ENCODE assay signal across 3 cellular contexts in the genomic region with DNA sequence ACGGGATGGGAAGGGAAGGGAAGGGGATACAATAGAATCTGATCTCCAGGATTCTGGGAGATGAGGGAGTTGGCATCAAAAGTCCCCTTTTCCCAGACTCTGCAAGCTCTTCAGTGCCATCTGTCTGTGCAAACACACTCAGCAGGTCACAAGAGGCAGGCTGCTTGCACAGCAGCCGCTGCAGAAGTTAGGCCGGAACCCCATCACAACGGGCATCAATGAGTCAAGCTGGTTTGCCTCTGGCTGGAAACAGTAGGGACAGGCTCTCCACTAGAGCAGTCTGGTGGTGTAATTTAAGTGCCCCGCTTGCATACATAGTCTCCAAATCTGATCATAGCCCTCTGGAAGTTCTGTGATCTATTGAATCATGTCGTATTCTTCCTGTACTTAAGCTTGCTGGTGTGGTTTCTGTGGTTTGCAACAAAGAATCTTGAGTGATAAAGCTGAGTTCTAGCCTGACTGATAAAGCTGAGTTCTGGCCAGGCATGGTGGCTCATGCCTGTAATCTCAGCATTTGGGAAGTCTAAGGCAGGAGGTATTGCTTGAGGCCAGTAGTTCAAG.
A peak's percentile ranks its signal among the peaks of the same experiment; 100 is the strongest.
TF ChIP-seq lines count a peak whose summit lies in the region.

No MANE protein-coding gene starts in this region.

TF ChIP-seq in IMR-90, 13 proteins besides CTCF, POLR2A, EP300 and RAD21:
- TF ChIP-seq BHLHE40 (IDR thresholded peaks at IDR 0.05; ENCODE audit: low read depth, low read length) = no peak
- TF ChIP-seq SMC3 (IDR thresholded peaks at IDR 0.05; ENCODE audit: low read depth, low read length) = 0 out of 2 replicates have a peak, but pooled peaks have one; percentile 14
- TF ChIP-seq CEBPB (IDR thresholded peaks at IDR 0.05; ENCODE audit: low read depth, low read length) = peak; percentile 18; the same call in 1 of the 2 replicates

TF ChIP-seq in SK-N-SH, 30 proteins besides CTCF, POLR2A, EP300 and RAD21:
- TF ChIP-seq SMC3 (IDR thresholded peaks at IDR 0.05; ENCODE audit: low read depth, low read length) (peak; percentile 4; the same call in 1 of the 2 replicates), CHD2 (IDR thresholded peaks at IDR 0.05; ENCODE audit: low read length, partially characterized antibody) (no peak)

TF ChIP-seq in liver, 16 proteins besides CTCF, POLR2A, EP300 and RAD21:
- TF ChIP-seq EGR1 (IDR thresholded peaks at IDR 0.05; ENCODE audit: low read depth in 2 of 2) = no peak
